ENCODE assay signal across 14 cellular contexts in the genomic region with DNA sequence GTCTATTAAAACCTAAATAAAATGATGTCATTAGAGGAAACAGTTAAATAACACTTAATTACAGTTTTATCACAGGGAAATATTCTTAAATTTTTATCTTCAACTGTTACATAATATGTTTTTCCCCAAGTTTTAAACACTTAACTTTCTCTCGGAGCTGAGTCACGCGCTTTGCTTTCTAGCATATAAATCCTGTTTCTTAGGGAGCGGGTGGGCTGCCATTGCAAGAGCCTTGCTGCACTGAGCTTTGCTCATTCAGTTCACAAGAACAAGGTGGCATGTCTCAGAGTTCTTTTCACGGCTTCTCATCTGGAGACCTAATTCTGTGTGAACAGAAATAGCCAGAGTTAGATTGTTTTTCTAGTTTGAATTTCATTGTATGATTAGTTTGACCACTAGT.
DNase-seq lines count a peak whose midpoint lies in the region; ATAC-seq and TF ChIP-seq lines count a peak whose summit lies in the region.
"Had no signal": no experiment of that assay in that cellular context is flagged by ENCODE, and none has a peak within 500 bp of the region (broad histone marks: within the 10 kb centered on the region; RNA-seq: fewer than 3 reads in every experiment).

No MANE protein-coding gene starts in this region.

- intact Hi-C loops in dorsolateral prefrontal cortex (cut with DNase I), result loop anchor here in 1 of 2 donors (10.0 kb wide), 1 partner anchor 63 kb away; no protein-coding TSS in a partner anchor
- intact Hi-C loops in upper lobe of right lung (cut with DNase I), result no loop called here

- no peak for ATAC-seq in upper lobe of right lung
- ATAC-seq: GM23338 had no signal

- no peak for TF ChIP-seq CTCF in dorsolateral prefrontal cortex (IDR thresholded peaks at IDR 0.05 in 54 of 56, conservative IDR thresholded peaks at IDR 0.05 in 2 of 56; ENCODE audit: low read depth in 1 of 56, partially characterized antibody in 56 of 56)
- TF ChIP-seq CTCF in neural crest cell (conservative IDR thresholded peaks at IDR 0.05), result no peak
- no peak for TF ChIP-seq CTCF in upper lobe of right lung (IDR thresholded peaks at IDR 0.05)

- H3K27ac Mint-ChIP-seq in neural crest cell (ENCODE audit: unreplicated experiment), result peak overlapping the region; percentile 54
- no peak overlapping the region for H3K27ac Mint-ChIP-seq in immature natural killer cell
- H3K27ac Mint-ChIP-seq: B cell; CD4-positive, alpha-beta T cell; GM23338 had no signal

- peak; percentile 28 for DNase-seq in amniotic epithelial cell (ENCODE audit: low read depth)
- peak in 2 of 10 donors; percentile 20 to 28 for DNase-seq in dorsolateral prefrontal cortex
- no peak for DNase-seq in neural crest cell (ENCODE audit: low read depth, low spot score)
- DNase-seq in upper lobe of right lung, result no peak
- DNase-seq in immature natural killer cell, result no peak
- no peak for DNase-seq in NCI-H2029 (lab: John Stamatoyannopoulos, UW)
- DNase-seq in SK-N-DZ (ENCODE audit: low spot score), result no peak
- DNase-seq: C1 segment of cervical spinal cord; Calu3; CD4-positive, alpha-beta T cell; DMS 273 treated with DMSO at 0.1 percent for 48 hours; H9 had no signal

- no peaks in the 10 kb centered on the region for H3K9me3 ChIP-seq in upper lobe of right lung

- H3K27me3 ChIP-seq in dorsolateral prefrontal cortex (no peaks in the 10 kb centered on the region), upper lobe of right lung (no peaks in the 10 kb centered on the region)

- H3K9me3 Mint-ChIP-seq in neural crest cell, result peaks cover 5% of the 10 kb centered on the region
- no peaks in the 10 kb centered on the region for H3K9me3 Mint-ChIP-seq in immature natural killer cell
- H3K9me3 Mint-ChIP-seq: CD4-positive, alpha-beta T cell; GM23338; H9 had no signal

- H3K4me3 ChIP-seq in dorsolateral prefrontal cortex (no peak overlapping the region), upper lobe of right lung (no peak overlapping the region)
- H3K4me3 ChIP-seq: GM23338 had no signal

- H3K27ac ChIP-seq in dorsolateral prefrontal cortex (peak overlapping the region in 35 of 59 donors; percentile 1 to 73 (median 47)), upper lobe of right lung (no peak overlapping the region)

- no peaks in the 10 kb centered on the region for H3K4me1 ChIP-seq in upper lobe of right lung

- no peak overlapping the region for H3K4me3 Mint-ChIP-seq in neural crest cell
- H3K4me3 Mint-ChIP-seq in immature natural killer cell, result no peak overlapping the region
- H3K4me3 Mint-ChIP-seq: B cell; CD4-positive, alpha-beta T cell; GM23338; H9 had no signal

- H3K4me1 Mint-ChIP-seq in neural crest cell, result peaks cover 49% of the 10 kb centered on the region
- H3K4me1 Mint-ChIP-seq in immature natural killer cell, result no peaks in the 10 kb centered on the region
- H3K4me1 Mint-ChIP-seq: B cell had no signal

- H3K27me3 Mint-ChIP-seq in neural crest cell (ENCODE audit: low read depth), result no peaks in the 10 kb centered on the region
- no peaks in the 10 kb centered on the region for H3K27me3 Mint-ChIP-seq in immature natural killer cell (ENCODE audit: low read depth in 3 of 3)
- H3K27me3 Mint-ChIP-seq: B cell; CD4-positive, alpha-beta T cell had no signal

- H3K36me3 Mint-ChIP-seq in neural crest cell (ENCODE audit: low read depth) (peaks cover 9% of the 10 kb centered on the region), immature natural killer cell (peaks cover 5 to 20% (median 10%) of the 10 kb centered on the region in 3 donors)

- H3K36me3 ChIP-seq in upper lobe of right lung, result peaks cover 13% of the 10 kb centered on the region
